In the genomic region with DNA sequence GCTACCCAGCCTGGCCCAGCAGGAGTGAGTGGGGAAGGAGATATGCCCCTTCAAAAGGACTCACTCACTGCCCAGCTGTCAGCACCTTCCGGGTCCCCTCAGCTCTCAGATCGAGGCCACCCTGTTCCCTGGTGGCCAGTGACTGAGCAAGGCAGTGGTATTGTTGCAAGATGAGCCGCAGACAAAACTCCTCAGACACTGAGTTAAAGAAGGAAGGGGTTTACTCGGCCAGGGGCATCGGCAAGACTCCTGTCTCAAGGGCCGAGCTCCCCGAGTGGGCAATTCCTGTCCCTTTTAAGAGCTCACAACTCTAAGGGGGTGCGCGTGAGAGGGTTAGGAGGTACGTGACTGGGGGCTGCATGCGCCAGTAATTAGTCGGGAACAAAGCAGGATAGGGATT, we compare ENCODE assay signal across 1 cellular context.
TF ChIP-seq lines count a peak whose summit lies in the region.

No MANE protein-coding gene starts in this region.

TF ChIP-seq in WTC11, 78 proteins besides CTCF, POLR2A, EP300 and RAD21:
- TF ChIP-seq CBFB (CRISPR knock-in tag; IDR thresholded peaks at IDR 0.05; ENCODE audit: low read depth) (no peak), MXD4 (CRISPR knock-in tag; IDR thresholded peaks at IDR 0.05; ENCODE audit: borderline replicate concordance) (no peak), NFE2L1 (CRISPR knock-in tag; IDR thresholded peaks at IDR 0.05) (no peak), ETV6 (CRISPR knock-in tag; IDR thresholded peaks at IDR 0.05) (no peak), ZNF317 (CRISPR knock-in tag; IDR thresholded peaks at IDR 0.05; ENCODE audit: borderline replicate concordance, low read depth) (peak; percentile 58; the same call in 1 of the 2 replicates)
